ENCODE assay signal across 9 cellular contexts in the genomic region with DNA sequence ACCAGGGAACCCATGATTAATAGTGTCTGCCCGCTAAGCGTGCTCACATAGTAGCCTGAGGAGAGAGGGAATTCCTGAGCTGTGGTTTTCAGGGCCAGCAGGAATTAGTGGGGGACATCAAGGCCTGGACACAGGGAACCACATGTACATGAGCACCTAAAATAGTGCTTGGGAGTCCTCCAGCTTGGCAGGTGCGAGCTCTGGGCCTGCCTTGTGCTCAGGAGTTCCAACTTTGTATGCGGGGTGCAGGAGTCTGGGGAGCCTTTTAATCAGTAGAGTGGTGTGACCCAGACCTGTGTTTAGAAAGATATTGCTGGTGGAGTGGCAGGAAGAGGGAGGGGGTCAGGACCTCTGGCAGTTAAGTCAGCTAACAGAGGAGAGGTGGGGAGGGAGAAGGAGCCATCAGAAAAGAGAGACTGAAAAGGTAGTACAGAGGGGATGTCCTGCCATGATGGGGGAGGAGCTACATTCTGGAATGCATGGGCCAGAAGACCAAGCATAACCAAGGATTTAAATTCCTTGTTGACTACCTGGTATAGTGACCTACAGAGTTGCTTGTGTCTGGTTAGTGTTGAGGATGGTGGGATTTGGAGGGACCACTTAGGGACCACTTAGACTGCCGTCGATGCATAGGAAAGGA. TPM values are rescaled to one million over a fixed set of nuclear protein-coding genes. Genes with fewer than 3 reads are reported as not detected.
DNase-seq lines count a peak whose midpoint lies in the region; ATAC-seq and TF ChIP-seq lines count a peak whose summit lies in the region.
"Had no signal": no experiment of that assay in that cellular context is flagged by ENCODE, and none has a peak within 500 bp of the region (broad histone marks: within the 10 kb centered on the region; RNA-seq: fewer than 3 reads in every experiment).

No MANE protein-coding gene starts in this region.

- no peak for DNase-seq in H9
- no peak for DNase-seq in glutamatergic neuron
- DNase-seq in sigmoid colon = no peak
- DNase-seq in NK-92 treated with Interleukin-12 subunit alpha and Interleukin-12 subunit beta, amount 100 ng/mL, for 24 hours (lab: John Stamatoyannopoulos, UW) = no peak
- DNase-seq: NCI-H1436 had no signal

- peak overlapping the region in 1 of 4 donors; percentile 88 for H3K4me3 ChIP-seq in sigmoid colon

- H3K9me3 ChIP-seq in H9 (ENCODE audit: control insufficient read depth, low read depth, low read length) = no peaks in the 10 kb centered on the region
- H3K9me3 ChIP-seq in sigmoid colon = no peaks in the 10 kb centered on the region

- H3K79me2 ChIP-seq in H9 (ENCODE audit: insufficient read depth, low read length) = peaks cover 15% of the 10 kb centered on the region

- ATAC-seq in GM19463 (IDR thresholded peaks at IDR 0.05; ENCODE audit: unreplicated experiment) (no peak), HG03025 (IDR thresholded peaks at IDR 0.05; ENCODE audit: low FRiP score, unreplicated experiment) (no peak), GM21619 (IDR thresholded peaks at IDR 0.05; ENCODE audit: unreplicated experiment) (no peak)

- H3K4me1 Mint-ChIP-seq in H9 = peaks cover 27 to 30% of the 10 kb centered on the region in 2 experiments
- H3K4me1 Mint-ChIP-seq in glutamatergic neuron (ENCODE audit: low read depth, unreplicated experiment) = peaks cover 11% of the 10 kb centered on the region

- H3K9me3 Mint-ChIP-seq in H9 (no peaks in the 10 kb centered on the region), glutamatergic neuron (ENCODE audit: unreplicated experiment) (peaks cover 8% of the 10 kb centered on the region)

- H2BK120ac ChIP-seq in H9 (ENCODE audit: low read depth, low read length, poor library complexity, severe bottlenecking) = no peak overlapping the region

- H4K91ac ChIP-seq in H9 (ENCODE audit: insufficient read length, low read depth, low read length) = no peak overlapping the region

- TF ChIP-seq POLR2A in sigmoid colon (IDR thresholded peaks at IDR 0.05) = no peak

- H3K23me2 ChIP-seq in H9 (ENCODE audit: insufficient read length, low read depth, low read length, poor library complexity, severe bottlenecking) = peaks cover 7% of the 10 kb centered on the region

- H2BK12ac ChIP-seq in H9 (ENCODE audit: insufficient read length, low read depth, low read length) = no peak overlapping the region

- peak overlapping the region; percentile 96 for H3K4me2 ChIP-seq in H9 (ENCODE audit: insufficient read depth, insufficient read length, low read length)

- no peak overlapping the region for H2AFZ ChIP-seq in H9 (ENCODE audit: low read length)

- peaks cover 6% of the 10 kb centered on the region for H3K79me1 ChIP-seq in H9 (ENCODE audit: insufficient read depth, low read depth, low read length, poor library complexity, severe bottlenecking)

- TF ChIP-seq CTCF in H9 (conservative IDR thresholded peaks at IDR 0.05) (no peak), VCaP (conservative IDR thresholded peaks at IDR 0.05) (no peak), glutamatergic neuron (IDR thresholded peaks at IDR 0.05; ENCODE audit: partially characterized antibody, unreplicated experiment) (no peak), sigmoid colon (IDR thresholded peaks at IDR 0.05) (no peak)

- H3K14ac ChIP-seq in H9 (ENCODE audit: insufficient read depth, low read length) = no peak overlapping the region

- H4K20me1 ChIP-seq in H9 (ENCODE audit: control insufficient read depth, insufficient read depth, insufficient read length) = no peaks in the 10 kb centered on the region

- no peak overlapping the region for H2BK20ac ChIP-seq in H9 (ENCODE audit: low read depth, low read length, poor library complexity, severe bottlenecking)

- no CpG with 5 or more reads among the region's 6 CpGs for WGBS in H9 (ENCODE audit: extremely low coverage, insufficient read length, low lambda C conversion rate)
- WGBS in sigmoid colon, 2 donors = 83 to 89% methylated on average over 6 of the region's 6 CpGs

- H3K27me3 Mint-ChIP-seq in H9 (ENCODE audit: low read depth) (no peaks in the 10 kb centered on the region), glutamatergic neuron (ENCODE audit: unreplicated experiment) (peaks cover 8% of the 10 kb centered on the region)

- no peak overlapping the region for H3K23ac ChIP-seq in H9 (ENCODE audit: insufficient read length, low read depth, low read length)

- no peak overlapping the region for H3T11ph ChIP-seq in H9 (ENCODE audit: low read length)

- H2AK5ac ChIP-seq in H9 (ENCODE audit: insufficient read length, low read length) = no peak overlapping the region

- no peak for TF ChIP-seq EP300 in sigmoid colon (IDR thresholded peaks at IDR 0.05)

- H4K5ac ChIP-seq in H9 (ENCODE audit: insufficient read length, low read depth, low read length) = no peak overlapping the region

- H3K4ac ChIP-seq in H9 (ENCODE audit: low read depth, low read length) = no peak overlapping the region

- H3K4me3 Mint-ChIP-seq in H9 (peak overlapping the region; percentile 86 to 90), glutamatergic neuron (ENCODE audit: unreplicated experiment) (peak overlapping the region; percentile 93)

- peaks cover 0 to 11% (median under 1%) of the 10 kb centered on the region in 4 donors for H3K36me3 ChIP-seq in sigmoid colon

- H2BK15ac ChIP-seq in H9 (ENCODE audit: low read depth, low read length) = no peak overlapping the region

- H3K9ac ChIP-seq in H9 (ENCODE audit: extremely low read depth, insufficient read length, low read length) = no peak overlapping the region

- peaks cover 2% of the 10 kb centered on the region; the same call in 1 of the 2 replicates for H3K4me1 ChIP-seq in H9 (ENCODE audit: insufficient read depth, low read length)
- H3K4me1 ChIP-seq in sigmoid colon = peaks cover 0 to 51% (median 39%) of the 10 kb centered on the region in 4 donors

- H3K27ac ChIP-seq in H9 (ENCODE audit: insufficient read length, low read depth, low read length) (no peak overlapping the region), VCaP (peak overlapping the region; percentile 97), sigmoid colon (peak overlapping the region; percentile 97 to 100 (median 98))

- H2BK5ac ChIP-seq in H9 (ENCODE audit: insufficient read length, low read length) = no peak overlapping the region

- no peak overlapping the region for H4K8ac ChIP-seq in H9 (replicated peaks; ENCODE audit: insufficient read length, low read depth, low read length)

- intact Hi-C loops in sigmoid colon (cut with DNase I) = loop anchor here (5.0 kb wide), 1 partner anchor 40 kb away; no protein-coding TSS in a partner anchor

- H3K56ac ChIP-seq in H9 (ENCODE audit: insufficient read length, low read depth, low read length) = no peak overlapping the region

- H3K27ac Mint-ChIP-seq in H9 = peak overlapping the region; percentile 53 to 97 (median 72); a peak in 5 of 7 replicates
- H3K27ac Mint-ChIP-seq in glutamatergic neuron (ENCODE audit: unreplicated experiment) = no peak overlapping the region

- no peak overlapping the region for H3K18ac ChIP-seq in H9 (ENCODE audit: insufficient read length, low read depth, low read length)

- no peaks in the 10 kb centered on the region for H3K27me3 ChIP-seq in H9 (ENCODE audit: insufficient read depth, low read length)
- no peaks in the 10 kb centered on the region for H3K27me3 ChIP-seq in sigmoid colon

- H3K36me3 Mint-ChIP-seq in H9 (ENCODE audit: insufficient read depth in 1 of 3, low read depth in 3 of 3) (peaks cover 23 to 34% (median 24%) of the 10 kb centered on the region in 3 experiments), glutamatergic neuron (ENCODE audit: unreplicated experiment) (no peaks in the 10 kb centered on the region)

RNA-seq across cellular contexts. Expression of a gene that starts 1.9 kb away (rescaled TPM):
- 93.0 and 94.0 TPM in 2 replicates for total RNA-seq in H9 (2021)
- total RNA-seq in glutamatergic neuron (ENCODE audit: unreplicated experiment) = 46.8 TPM
- total RNA-seq in sigmoid colon = 10 to 100 TPM; 42.8 to 73.4 (median 66.5) TPM
- 10 to 100 TPM in 1 of 3 donors, 1 to 10 TPM in 2; 4.2 to 42.7 (median 7.4) TPM for polyA plus RNA-seq in sigmoid colon

RNA-seq across cellular contexts. Expression of a gene that starts 42.9 kb away (rescaled TPM):
- 7.8 and 10.0 TPM in 2 replicates for total RNA-seq in H9 (2021)
- total RNA-seq in glutamatergic neuron (ENCODE audit: unreplicated experiment) = 38.7 TPM
- total RNA-seq in sigmoid colon = 1 to 10 TPM; 2.5 to 9.7 (median 4.5) TPM
- 10 to 100 TPM in 1 of 3 donors, 1 to 10 TPM in 2; 3.6 to 11.6 (median 5.1) TPM for polyA plus RNA-seq in sigmoid colon

RNA-seq across cellular contexts. Expression of a gene that starts 49.7 kb away (rescaled TPM):
- total RNA-seq in H9 (2021) (38.8 and 41.2 TPM in 2 replicates), glutamatergic neuron (ENCODE audit: unreplicated experiment) (12.4 TPM), sigmoid colon (10 to 100 TPM in 1 of 4 donors, 1 to 10 TPM in 3; 3.1 to 16.1 (median 4.6) TPM)
- polyA plus RNA-seq in sigmoid colon = 10 to 100 TPM; 11.5 to 12.0 (median 11.8) TPM

RNA-seq across cellular contexts. Expression of a gene that starts 59.8 kb away (rescaled TPM):
- total RNA-seq in H9 (2021) (11.2 and 12.2 TPM in 2 replicates), glutamatergic neuron (ENCODE audit: unreplicated experiment) (27.7 TPM), sigmoid colon (10 to 100 TPM; 15.1 to 25.0 (median 16.5) TPM)
- 10 to 100 TPM; 35.1 to 47.6 (median 40.2) TPM for polyA plus RNA-seq in sigmoid colon
